ENCODE assay signal across 2 cellular contexts in genomic region chr17:49820773-49821172, GRCh38.
TF ChIP-seq lines count a peak whose summit lies in the region.

No MANE protein-coding gene starts in this region.

TF ChIP-seq in WTC11, 78 proteins besides CTCF, POLR2A, EP300 and RAD21 (continues in another document):
- TF ChIP-seq GRHL2 (CRISPR knock-in tag; IDR thresholded peaks at IDR 0.05; ENCODE audit: insufficient replicate concordance, severe bottlenecking) (no peak), ZNF423 (CRISPR knock-in tag; IDR thresholded peaks at IDR 0.05) (no peak), ZNF232 (CRISPR knock-in tag; IDR thresholded peaks at IDR 0.05) (no peak), ZNF219 (CRISPR knock-in tag; IDR thresholded peaks at IDR 0.05; ENCODE audit: borderline replicate concordance) (no peak), ZNF396 (CRISPR knock-in tag; IDR thresholded peaks at IDR 0.05; ENCODE audit: borderline replicate concordance) (no peak), CBFB (CRISPR knock-in tag; IDR thresholded peaks at IDR 0.05; ENCODE audit: low read depth) (no peak), ERG (CRISPR knock-in tag; IDR thresholded peaks at IDR 0.05) (no peak)
- TF ChIP-seq, protein P1, sequence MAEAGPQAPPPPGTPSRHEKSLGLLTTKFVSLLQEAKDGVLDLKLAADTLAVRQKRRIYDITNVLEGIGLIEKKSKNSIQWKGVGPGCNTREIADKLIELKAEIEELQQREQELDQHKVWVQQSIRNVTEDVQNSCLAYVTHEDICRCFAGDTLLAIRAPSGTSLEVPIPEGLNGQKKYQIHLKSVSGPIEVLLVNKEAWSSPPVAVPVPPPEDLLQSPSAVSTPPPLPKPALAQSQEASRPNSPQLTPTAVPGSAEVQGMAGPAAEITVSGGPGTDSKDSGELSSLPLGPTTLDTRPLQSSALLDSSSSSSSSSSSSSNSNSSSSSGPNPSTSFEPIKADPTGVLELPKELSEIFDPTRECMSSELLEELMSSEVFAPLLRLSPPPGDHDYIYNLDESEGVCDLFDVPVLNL (CRISPR knock-in tag; IDR thresholded peaks at IDR 0.05; ENCODE audit: borderline replicate concordance, low read depth): no peak
- TF ChIP-seq, protein P2, sequence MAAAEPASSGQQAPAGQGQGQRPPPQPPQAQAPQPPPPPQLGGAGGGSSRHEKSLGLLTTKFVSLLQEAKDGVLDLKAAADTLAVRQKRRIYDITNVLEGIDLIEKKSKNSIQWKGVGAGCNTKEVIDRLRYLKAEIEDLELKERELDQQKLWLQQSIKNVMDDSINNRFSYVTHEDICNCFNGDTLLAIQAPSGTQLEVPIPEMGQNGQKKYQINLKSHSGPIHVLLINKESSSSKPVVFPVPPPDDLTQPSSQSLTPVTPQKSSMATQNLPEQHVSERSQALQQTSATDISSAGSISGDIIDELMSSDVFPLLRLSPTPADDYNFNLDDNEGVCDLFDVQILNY (CRISPR knock-in tag; IDR thresholded peaks at IDR 0.05): no peak
- TF ChIP-seq, protein P3, sequence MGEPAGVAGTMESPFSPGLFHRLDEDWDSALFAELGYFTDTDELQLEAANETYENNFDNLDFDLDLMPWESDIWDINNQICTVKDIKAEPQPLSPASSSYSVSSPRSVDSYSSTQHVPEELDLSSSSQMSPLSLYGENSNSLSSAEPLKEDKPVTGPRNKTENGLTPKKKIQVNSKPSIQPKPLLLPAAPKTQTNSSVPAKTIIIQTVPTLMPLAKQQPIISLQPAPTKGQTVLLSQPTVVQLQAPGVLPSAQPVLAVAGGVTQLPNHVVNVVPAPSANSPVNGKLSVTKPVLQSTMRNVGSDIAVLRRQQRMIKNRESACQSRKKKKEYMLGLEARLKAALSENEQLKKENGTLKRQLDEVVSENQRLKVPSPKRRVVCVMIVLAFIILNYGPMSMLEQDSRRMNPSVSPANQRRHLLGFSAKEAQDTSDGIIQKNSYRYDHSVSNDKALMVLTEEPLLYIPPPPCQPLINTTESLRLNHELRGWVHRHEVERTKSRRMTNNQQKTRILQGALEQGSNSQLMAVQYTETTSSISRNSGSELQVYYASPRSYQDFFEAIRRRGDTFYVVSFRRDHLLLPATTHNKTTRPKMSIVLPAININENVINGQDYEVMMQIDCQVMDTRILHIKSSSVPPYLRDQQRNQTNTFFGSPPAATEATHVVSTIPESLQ (CRISPR knock-in tag; IDR thresholded peaks at IDR 0.05): no peak
- TF ChIP-seq, protein P4, sequence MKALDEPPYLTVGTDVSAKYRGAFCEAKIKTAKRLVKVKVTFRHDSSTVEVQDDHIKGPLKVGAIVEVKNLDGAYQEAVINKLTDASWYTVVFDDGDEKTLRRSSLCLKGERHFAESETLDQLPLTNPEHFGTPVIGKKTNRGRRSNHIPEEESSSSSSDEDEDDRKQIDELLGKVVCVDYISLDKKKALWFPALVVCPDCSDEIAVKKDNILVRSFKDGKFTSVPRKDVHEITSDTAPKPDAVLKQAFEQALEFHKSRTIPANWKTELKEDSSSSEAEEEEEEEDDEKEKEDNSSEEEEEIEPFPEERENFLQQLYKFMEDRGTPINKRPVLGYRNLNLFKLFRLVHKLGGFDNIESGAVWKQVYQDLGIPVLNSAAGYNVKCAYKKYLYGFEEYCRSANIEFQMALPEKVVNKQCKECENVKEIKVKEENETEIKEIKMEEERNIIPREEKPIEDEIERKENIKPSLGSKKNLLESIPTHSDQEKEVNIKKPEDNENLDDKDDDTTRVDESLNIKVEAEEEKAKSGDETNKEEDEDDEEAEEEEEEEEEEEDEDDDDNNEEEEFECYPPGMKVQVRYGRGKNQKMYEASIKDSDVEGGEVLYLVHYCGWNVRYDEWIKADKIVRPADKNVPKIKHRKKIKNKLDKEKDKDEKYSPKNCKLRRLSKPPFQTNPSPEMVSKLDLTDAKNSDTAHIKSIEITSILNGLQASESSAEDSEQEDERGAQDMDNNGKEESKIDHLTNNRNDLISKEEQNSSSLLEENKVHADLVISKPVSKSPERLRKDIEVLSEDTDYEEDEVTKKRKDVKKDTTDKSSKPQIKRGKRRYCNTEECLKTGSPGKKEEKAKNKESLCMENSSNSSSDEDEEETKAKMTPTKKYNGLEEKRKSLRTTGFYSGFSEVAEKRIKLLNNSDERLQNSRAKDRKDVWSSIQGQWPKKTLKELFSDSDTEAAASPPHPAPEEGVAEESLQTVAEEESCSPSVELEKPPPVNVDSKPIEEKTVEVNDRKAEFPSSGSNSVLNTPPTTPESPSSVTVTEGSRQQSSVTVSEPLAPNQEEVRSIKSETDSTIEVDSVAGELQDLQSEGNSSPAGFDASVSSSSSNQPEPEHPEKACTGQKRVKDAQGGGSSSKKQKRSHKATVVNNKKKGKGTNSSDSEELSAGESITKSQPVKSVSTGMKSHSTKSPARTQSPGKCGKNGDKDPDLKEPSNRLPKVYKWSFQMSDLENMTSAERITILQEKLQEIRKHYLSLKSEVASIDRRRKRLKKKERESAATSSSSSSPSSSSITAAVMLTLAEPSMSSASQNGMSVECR (CRISPR knock-in tag; IDR thresholded peaks at IDR 0.05; ENCODE audit: borderline replicate concordance): no peak
- TF ChIP-seq, protein P5, sequence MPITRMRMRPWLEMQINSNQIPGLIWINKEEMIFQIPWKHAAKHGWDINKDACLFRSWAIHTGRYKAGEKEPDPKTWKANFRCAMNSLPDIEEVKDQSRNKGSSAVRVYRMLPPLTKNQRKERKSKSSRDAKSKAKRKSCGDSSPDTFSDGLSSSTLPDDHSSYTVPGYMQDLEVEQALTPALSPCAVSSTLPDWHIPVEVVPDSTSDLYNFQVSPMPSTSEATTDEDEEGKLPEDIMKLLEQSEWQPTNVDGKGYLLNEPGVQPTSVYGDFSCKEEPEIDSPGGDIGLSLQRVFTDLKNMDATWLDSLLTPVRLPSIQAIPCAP (CRISPR knock-in tag; IDR thresholded peaks at IDR 0.05): no peak

TF ChIP-seq in endothelial cell of umbilical vein, 7 proteins besides CTCF, POLR2A, EP300 and RAD21:
- no peak for TF ChIP-seq POLR2AphosphoS5 (IDR thresholded peaks at IDR 0.05; ENCODE audit: insufficient read depth, low read depth, low read length)
- TF ChIP-seq GATA2 (IDR thresholded peaks at IDR 0.05; ENCODE audit: insufficient read depth, insufficient read length, low read depth, low read length): no peak
- no peak for TF ChIP-seq FOS (IDR thresholded peaks at IDR 0.05; ENCODE audit: borderline replicate concordance, insufficient read depth, low read length)
- TF ChIP-seq JUN (IDR thresholded peaks at IDR 0.05; ENCODE audit: borderline replicate concordance, insufficient read depth, insufficient read length, low read depth): no peak
- no peak for TF ChIP-seq EZH2 (IDR thresholded peaks at IDR 0.05; ENCODE audit: borderline replicate concordance, low read depth, low read length, severe bottlenecking)
- TF ChIP-seq, protein P6, sequence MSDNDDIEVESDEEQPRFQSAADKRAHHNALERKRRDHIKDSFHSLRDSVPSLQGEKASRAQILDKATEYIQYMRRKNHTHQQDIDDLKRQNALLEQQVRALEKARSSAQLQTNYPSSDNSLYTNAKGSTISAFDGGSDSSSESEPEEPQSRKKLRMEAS (IDR thresholded peaks at IDR 0.05; ENCODE audit: insufficient read depth, insufficient read length): no peak
- TF ChIP-seq MYC (IDR thresholded peaks at IDR 0.05; ENCODE audit: low read depth, low read length): no peak
